Comparison of ENCODE assay signal across 8 cellular contexts in the genomic region with DNA sequence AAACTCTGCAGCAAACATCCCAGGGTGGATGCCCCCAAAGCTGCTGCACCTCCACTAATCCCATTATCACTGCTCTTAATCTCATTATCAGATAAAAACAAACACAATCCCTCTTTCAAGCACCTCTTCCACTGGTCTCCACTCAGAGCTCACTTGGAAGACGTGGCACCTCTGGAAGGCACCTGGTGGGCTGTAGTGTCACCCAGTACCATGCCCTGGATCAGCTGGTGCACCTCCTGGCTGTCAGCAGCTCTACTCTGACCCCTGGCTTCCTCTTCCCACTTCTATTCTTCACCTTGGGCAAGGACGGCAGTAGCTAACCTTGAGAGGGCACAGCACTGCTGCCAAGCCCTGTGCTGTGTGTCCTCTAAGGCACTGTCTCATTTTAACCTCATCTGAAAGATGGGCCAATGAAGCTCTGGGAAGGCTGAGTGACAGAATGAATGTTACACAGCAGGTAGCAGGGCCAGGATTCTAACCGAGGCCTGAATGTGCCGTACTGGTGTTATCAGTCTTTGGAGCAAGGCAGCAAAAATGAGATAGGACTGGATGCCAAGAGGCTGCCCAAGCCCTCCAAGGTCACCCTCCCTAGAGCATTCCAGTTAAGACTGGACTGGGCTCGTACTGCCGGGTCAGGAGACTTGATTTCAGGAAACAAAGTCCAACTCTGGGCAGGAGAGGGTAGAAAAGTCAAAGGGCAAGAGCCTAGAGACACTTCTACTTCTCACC. TPM values are rescaled to one million over a fixed set of nuclear protein-coding genes. Genes with fewer than 3 reads are reported as not detected.
A peak's percentile ranks its signal among the peaks of the same experiment; 100 is the strongest.
DNase-seq lines count a peak whose midpoint lies in the region; ATAC-seq, FAIRE-seq and TF ChIP-seq lines count a peak whose summit lies in the region.

No MANE protein-coding gene starts in this region.

- H3K18ac ChIP-seq in mesendoderm (ENCODE audit: low read length), result no peak overlapping the region

- H3K36me3 Mint-ChIP-seq in activated T-cell treated with anti-CD3 and anti-CD28 coated beads, Interleukin-2, amount 50 U/mL, for 24 hours (ENCODE audit: low read depth), result peaks cover 32% of the 10 kb centered on the region

- TF ChIP-seq POLR2A in breast epithelium (IDR thresholded peaks at IDR 0.05) (no peak), transverse colon (IDR thresholded peaks at IDR 0.05) (no peak)

- H3K9me3 ChIP-seq in breast epithelium (no peaks in the 10 kb centered on the region), transverse colon (no peaks in the 10 kb centered on the region)

- H3K4me3 Mint-ChIP-seq in activated T-cell treated with anti-CD3 and anti-CD28 coated beads, Interleukin-2, amount 50 U/mL, for 24 hours, result peak overlapping the region; percentile 2

- whole genome bisulfite sequencing in mesendoderm (ENCODE audit: extremely low coverage, insufficient coverage, low lambda C conversion rate), result no CpG with 5 or more reads among the region's 6 CpGs
- 32 to 45% methylated on average over 3 to 6 of the region's 6 CpGs for WGBS in transverse colon (ENCODE audit: low coverage in 1 of 2), 2 donors

- H3K27me3 ChIP-seq in breast epithelium (no peaks in the 10 kb centered on the region), mesendoderm (ENCODE audit: insufficient read depth, low read length, poor library complexity) (no peaks in the 10 kb centered on the region), transverse colon (no peaks in the 10 kb centered on the region)

- H3K79me1 ChIP-seq in mesendoderm (ENCODE audit: low read length), result no peaks in the 10 kb centered on the region

- H3K36me3 ChIP-seq in breast epithelium (no peaks in the 10 kb centered on the region), mesendoderm (ENCODE audit: control insufficient read depth, insufficient read depth, low read length) (no peaks in the 10 kb centered on the region), transverse colon (no peaks in the 10 kb centered on the region)

- H3K56ac ChIP-seq in mesendoderm (ENCODE audit: low read length), result peak overlapping the region; percentile 11

- peak overlapping the region; percentile 26 for H3K4me2 ChIP-seq in mesendoderm (ENCODE audit: low read length)

- H3K27ac ChIP-seq in breast epithelium (peak overlapping the region; percentile 85 to 88), mesendoderm (ENCODE audit: low read depth, low read length) (no peak overlapping the region), transverse colon (peak overlapping the region in 3 of 4 donors; percentile 17 to 65 (median 45))

- peak overlapping the region; percentile 75 for H3K27ac Mint-ChIP-seq in activated T-cell treated with anti-CD3 and anti-CD28 coated beads, Interleukin-2, amount 50 U/mL, for 24 hours

- in situ Hi-C loops in transverse colon (cut with MboI; ENCODE audit: low pct_ligation_motif_present in 1 of 4, low pct_unique_long_range_greater_than_20kb in 1 of 4, low sequenced_read_pairs in 3 of 4), result no loop called here

- H2AK5ac ChIP-seq in mesendoderm (ENCODE audit: low read length), result no peak overlapping the region

- H4K8ac ChIP-seq in mesendoderm (ENCODE audit: low read depth, low read length), result no peak overlapping the region

- DNase-seq in activated T-cell treated with anti-CD3 and anti-CD28 coated beads, Interleukin-2, amount 50 U/mL, for 24 hours, result no peak
- no peak for DNase-seq in activated T-cell treated with anti-CD3 and anti-CD28 coated beads, Interleukin-2, amount 50 U/mL, for 48 hours
- DNase-seq in breast epithelium (ENCODE audit: low spot score in 2 of 2) (no peak), mesendoderm (peak; percentile 78), transverse colon (no peak), mesenteric fat pad (ENCODE audit: low spot score) (no peak), frontal cortex (ENCODE audit: low spot score in 2 of 2) (no peak)

- no peak overlapping the region for H3K4ac ChIP-seq in mesendoderm (ENCODE audit: low read depth, low read length)

- no peak for TF ChIP-seq EP300 in transverse colon (IDR thresholded peaks at IDR 0.05; ENCODE audit: low read depth)

- H3K4me1 Mint-ChIP-seq in activated T-cell treated with anti-CD3 and anti-CD28 coated beads, Interleukin-2, amount 50 U/mL, for 24 hours (ENCODE audit: low read depth), result peaks cover 88% of the 10 kb centered on the region

- peak overlapping the region; percentile 1 for H3K9ac ChIP-seq in mesendoderm (ENCODE audit: low read length)

- TF ChIP-seq CTCF in breast epithelium (IDR thresholded peaks at IDR 0.05) (no peak), transverse colon (IDR thresholded peaks at IDR 0.05) (peak in 1 of 5 experiments; percentile 2)

- peaks cover 95% of the 10 kb centered on the region for H3K79me2 ChIP-seq in mesendoderm (ENCODE audit: control insufficient read depth, insufficient read depth, low read length)

- no peak overlapping the region for H2BK5ac ChIP-seq in mesendoderm (ENCODE audit: low read length)

- H3K4me3 ChIP-seq in breast epithelium (peak overlapping the region in 1 of 3 donors; percentile 9), mesendoderm (ENCODE audit: low read length) (no peak overlapping the region), transverse colon (no peak overlapping the region)

- H3K9me3 Mint-ChIP-seq in activated T-cell treated with anti-CD3 and anti-CD28 coated beads, Interleukin-2, amount 50 U/mL, for 24 hours, result peaks cover 1% of the 10 kb centered on the region

- H2BK120ac ChIP-seq in mesendoderm (ENCODE audit: low read depth, low read length), result no peak overlapping the region

- ATAC-seq in GM19395 (IDR thresholded peaks at IDR 0.05; ENCODE audit: unreplicated experiment), result no peak

- H3K4me1 ChIP-seq in breast epithelium, result peaks cover 20 to 47% of the 10 kb centered on the region in 2 donors
- peaks cover 20% of the 10 kb centered on the region for H3K4me1 ChIP-seq in mesendoderm (ENCODE audit: control insufficient read depth, low read depth, low read length)
- peaks cover 58 to 94% (median 69%) of the 10 kb centered on the region in 4 donors for H3K4me1 ChIP-seq in transverse colon

- no peak overlapping the region for H3K23ac ChIP-seq in mesendoderm (ENCODE audit: low read length)

- no peak overlapping the region for H4K5ac ChIP-seq in mesendoderm (ENCODE audit: low read length)

- no peaks in the 10 kb centered on the region for H3K27me3 Mint-ChIP-seq in activated T-cell treated with anti-CD3 and anti-CD28 coated beads, Interleukin-2, amount 50 U/mL, for 24 hours

- no peak overlapping the region for H2BK15ac ChIP-seq in mesendoderm (replicated peaks; ENCODE audit: low read depth)

- no peak for FAIRE-seq in frontal cortex (lab: Jason Lieb, UNC)

- intact Hi-C loops in breast epithelium (cut with DNase I; ENCODE audit: low total_unique reads) (loop anchor here (5.0 to 10.0 kb wide), 2 partner anchors 50 to 1148 kb away; partner anchors contain the start of gene AKAP8), transverse colon (cut with DNase I; ENCODE audit: low total_unique reads) (no loop called here)

RNA-seq across cellular contexts. Expression of gene BRD4, which starts 7.4 kb away (rescaled TPM):
- total RNA-seq in breast epithelium (10 to 100 TPM; 25.6 to 37.5 (median 33.8) TPM), transverse colon (10 to 100 TPM; 39.5 to 87.9 (median 61.2) TPM), mesenteric fat pad (96.3 TPM), frontal cortex (11.4 TPM)
- 94.5 TPM for polyA plus RNA-seq in mesendoderm (2013, experiment 1 of 2)
- 93.4 TPM for polyA plus RNA-seq in mesendoderm (2013, experiment 2 of 2)

RNA-seq across cellular contexts. Expression of gene AKAP8, which starts 54.6 kb away (rescaled TPM):
- total RNA-seq in breast epithelium (10 to 100 TPM; 23.2 to 40.7 (median 33.4) TPM), transverse colon (10 to 100 TPM; 21.6 to 75.2 (median 47.5) TPM), mesenteric fat pad (38.3 TPM), frontal cortex (9.8 TPM)
- 27.7 TPM for polyA plus RNA-seq in mesendoderm (2013, experiment 1 of 2)
- 27.0 TPM for polyA plus RNA-seq in mesendoderm (2013, experiment 2 of 2)
